In genomic region chr6:33988121-33989015, GRCh38 we compare ENCODE assay signal across 11 cellular contexts.
DNase-seq lines count a peak whose midpoint lies in the region; ATAC-seq and TF ChIP-seq lines count a peak whose summit lies in the region.
"Had no signal": no experiment of that assay in that cellular context is flagged by ENCODE, and none has a peak within 500 bp of the region (broad histone marks: within the 10 kb centered on the region; RNA-seq: fewer than 3 reads in every experiment).

No MANE protein-coding gene starts in this region.

- peak; percentile 13 to 17 for ATAC-seq in lower lobe of right lung
- no peak for ATAC-seq in HG03457 (IDR thresholded peaks at IDR 0.05; ENCODE audit: unreplicated experiment)
- ATAC-seq: naive thymus-derived CD8-positive, alpha-beta T cell had no signal

- peak overlapping the region; percentile 11 for H3K27ac ChIP-seq in C4-2B
- H3K27ac ChIP-seq in lower lobe of right lung: no peak overlapping the region
- no peak overlapping the region for H3K27ac ChIP-seq in RWPE1
- H3K27ac ChIP-seq: epithelial cell of prostate had no signal

- no peaks in the 10 kb centered on the region for H3K36me3 ChIP-seq in lower lobe of right lung

- H3K27me3 ChIP-seq in lower lobe of right lung (ENCODE audit: low read depth): no peaks in the 10 kb centered on the region

- no peaks in the 10 kb centered on the region for H3K4me1 ChIP-seq in lower lobe of right lung

- intact Hi-C loops in lower lobe of right lung (cut with DNase I): no loop called here

- no peak for TF ChIP-seq CTCF in C4-2B (conservative IDR thresholded peaks at IDR 0.05)
- TF ChIP-seq CTCF in lower lobe of right lung (IDR thresholded peaks at IDR 0.05): no peak
- no peak for TF ChIP-seq CTCF in RWPE1 (conservative IDR thresholded peaks at IDR 0.05; ENCODE audit: low read depth)

- CTCF ChIA-PET in RWPE1 (lab: Yijun Ruan, JAX): interaction anchor here (0.5 to 0.7 kb wide), 2 partner anchors 12 to 193 kb away, joined by 3 to 5 read pairs; no protein-coding TSS in a partner anchor

- POLR2A ChIA-PET in RWPE1 (lab: Yijun Ruan, JAX; ENCODE audit: low non-redundant PET): no interaction called here

- DNase-seq in NCI-H1436 (lab: John Stamatoyannopoulos, UW) (peak; percentile 81), NCI-H774 (lab: John Stamatoyannopoulos, UW) (peak; percentile 90), lower lobe of right lung (no peak), HPDE6-E6E7 (ENCODE audit: extremely low spot score) (no peak), RWPE1 (ENCODE audit: low spot score) (no peak), HT-29 (ENCODE audit: low spot score) (no peak)
- DNase-seq: naive thymus-derived CD8-positive, alpha-beta T cell; stimulated activated naive CD4-positive, alpha-beta T cell had no signal

- no peak overlapping the region for H3K4me3 ChIP-seq in lower lobe of right lung

- no peaks in the 10 kb centered on the region for H3K9me3 ChIP-seq in lower lobe of right lung

Comparison
In these comparisons a context has a peak if more than half of its experiments do, and no peak if none do; other contexts are left out.
1. DNase-seq: peak in NCI-H1436 (single experiment) and NCI-H774 (single experiment); none in lower lobe of right lung (single experiment), HPDE6-E6E7 (single experiment), RWPE1 (single experiment) and HT-29 (single experiment).